Comparison of ENCODE assay signal across 24 cellular contexts in the genomic region with DNA sequence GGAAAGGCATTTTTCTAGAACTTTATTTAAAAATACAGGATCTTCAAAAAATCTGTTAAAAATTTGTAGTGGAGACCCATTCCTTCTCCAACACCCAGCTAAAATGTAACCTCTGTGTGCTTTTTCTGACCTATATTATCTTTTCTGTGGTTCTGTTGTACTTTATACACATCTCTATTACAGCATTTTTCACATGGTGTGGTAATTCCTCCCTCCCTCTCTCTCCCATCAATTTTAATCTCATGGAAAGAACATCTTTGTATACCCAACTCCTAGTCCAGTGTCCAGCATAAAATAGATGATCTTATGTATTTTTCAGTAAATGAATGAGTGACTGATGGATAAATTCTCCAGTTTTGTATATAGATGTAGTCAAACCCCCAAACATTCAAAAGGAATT.
DNase-seq lines count a peak whose midpoint lies in the region; ATAC-seq, FAIRE-seq and TF ChIP-seq lines count a peak whose summit lies in the region.
"Had no signal": no experiment of that assay in that cellular context is flagged by ENCODE, and none has a peak within 500 bp of the region (broad histone marks: within the 10 kb centered on the region; RNA-seq: fewer than 3 reads in every experiment).

No MANE protein-coding gene starts in this region.

- no peak overlapping the region for H3K27ac ChIP-seq in HepG2 (ENCODE audit: extremely low read length, insufficient read depth, low read length)
- no peak overlapping the region for H3K27ac ChIP-seq in right lobe of liver
- H3K27ac ChIP-seq: 22Rv1, A549, BLaER1 had no signal

- CTCF ChIA-PET in HepG2 (lab: Yijun Ruan, JAX; ENCODE audit: low intra/inter-chr PET ratio, low total read pairs): no interaction called here

- no peak for TF ChIP-seq RAD21 in HepG2 (CRISPR knock-in tag; IDR thresholded peaks at IDR 0.05)

- H2AFZ ChIP-seq in HepG2 (ENCODE audit: low read length): peak overlapping the region; percentile 42

- ATAC-seq in HepG2: no peak
- ATAC-seq in right lobe of liver: no peak
- ATAC-seq: A549, GM12878 had no signal

- H3K9me3 ChIP-seq in HepG2 (ENCODE audit: low read length) (no peaks in the 10 kb centered on the region), right lobe of liver (no peaks in the 10 kb centered on the region)
- H3K9me3 ChIP-seq: A549, BE2C, BLaER1 had no signal

- POLR2A ChIA-PET in HepG2 (lab: Yijun Ruan, JAX): no interaction called here

- H3K4me1 ChIP-seq in HepG2 (ENCODE audit: insufficient read depth, low read length) (peaks cover 9% of the 10 kb centered on the region; the same call in 1 of the 2 replicates), right lobe of liver (peaks cover 0 to 8% (median 3%) of the 10 kb centered on the region in 4 donors)
- H3K4me1 ChIP-seq: A549 had no signal

- no peaks in the 10 kb centered on the region for H3K36me3 ChIP-seq in HepG2 (replicated peaks in 1 of 2; ENCODE audit: control insufficient read depth in 1 of 2, insufficient read depth in 2 of 2, low read length in 2 of 2)
- H3K36me3 ChIP-seq in right lobe of liver: no peaks in the 10 kb centered on the region
- H3K36me3 ChIP-seq in H7 (replicated peaks; ENCODE audit: control insufficient read depth, insufficient read depth, low read length): no peaks in the 10 kb centered on the region
- H3K36me3 ChIP-seq: BE2C, BLaER1 had no signal

- H3K9ac ChIP-seq in HepG2 (ENCODE audit: insufficient read depth, low read depth, low read length): no peak overlapping the region
- H3K9ac ChIP-seq: BLaER1 had no signal

- in situ Hi-C loops in HepG2 (cut with HindIII; ENCODE audit: extremely low pct_ligation_motif_present, low pct_unique_long_range_greater_than_20kb): no loop called here

- H3K4me2 ChIP-seq in HepG2 (ENCODE audit: low read depth, low read length): no peak overlapping the region
- H3K4me2 ChIP-seq: A549, BLaER1 had no signal

- intact Hi-C loops in HepG2 (cut with micrococcal nuclease; ENCODE audit: unreplicated experiment) (no loop called here), right lobe of liver (cut with DNase I) (no loop called here)

- H3K4me3 ChIP-seq in HepG2 (replicated peaks in 1 of 3; ENCODE audit: insufficient read depth in 1 of 3, low read depth in 2 of 3, low read length in 3 of 3) (no peak overlapping the region), right lobe of liver (no peak overlapping the region), fibroblast of villous mesenchyme (ENCODE audit: low read depth, low read length) (no peak overlapping the region), H7 (ENCODE audit: insufficient read depth, low read depth, low read length) (no peak overlapping the region)
- H3K4me3 ChIP-seq: A549, BLaER1, GM12878 had no signal

- H3K27me3 ChIP-seq in HepG2 (ENCODE audit: control insufficient read depth in 1 of 2, insufficient read depth in 2 of 2, low read length in 2 of 2): peaks cover 1 to 16% of the 10 kb centered on the region in 2 experiments; a peak in 4 of 5 replicates
- no peaks in the 10 kb centered on the region for H3K27me3 ChIP-seq in right lobe of liver
- no peaks in the 10 kb centered on the region for H3K27me3 ChIP-seq in H7 (ENCODE audit: control insufficient read depth, insufficient read depth, low read length)
- H3K27me3 ChIP-seq: BE2C, BLaER1 had no signal

- TF ChIP-seq POLR2A in HepG2 (IDR thresholded peaks at IDR 0.05; ENCODE audit: insufficient read depth in 1 of 2, low read depth in 2 of 2, low read length in 2 of 2) (no peak), right lobe of liver (IDR thresholded peaks at IDR 0.05) (no peak)

- no peaks in the 10 kb centered on the region for H4K20me1 ChIP-seq in HepG2 (ENCODE audit: insufficient read depth, low read length)
- H4K20me1 ChIP-seq: BLaER1 had no signal

- no peak for TF ChIP-seq CTCF in HepG2 (CRISPR knock-in tag; IDR thresholded peaks at IDR 0.05)
- no peak for TF ChIP-seq CTCF in right lobe of liver (IDR thresholded peaks at IDR 0.05)
- no peak for TF ChIP-seq CTCF in fibroblast of villous mesenchyme (IDR thresholded peaks at IDR 0.05; ENCODE audit: insufficient read depth, low read depth, low read length)

- no peaks in the 10 kb centered on the region for H3K79me2 ChIP-seq in HepG2 (ENCODE audit: insufficient read depth, low read length)

- FAIRE-seq in HepG2 (lab: Jason Lieb, UNC): no peak
- FAIRE-seq: A549, GM12878, GM12892, GM18507 had no signal

- TF ChIP-seq EP300 in HepG2 (IDR thresholded peaks at IDR 0.05; ENCODE audit: low read depth in 2 of 2, low read length in 2 of 2) (no peak), HepG2 (CRISPR knock-in tag; IDR thresholded peaks at IDR 0.05; ENCODE audit: borderline replicate concordance) (no peak)

- DNase-seq in HepG2 (ENCODE audit: low spot score) (no peak), right lobe of liver (no peak), fibroblast of villous mesenchyme (ENCODE audit: low read depth) (peak; percentile 54), hypothalamus (lab: John Stamatoyannopoulos, UW) (no peak), H7 (no peak)
- DNase-seq: BE2C; C1 segment of cervical spinal cord; CD4-positive, alpha-beta memory T cell; CD4-positive, CD25-positive, alpha-beta regulatory T cell; CD8-positive, alpha-beta memory T cell; COR-L47; DMS 273 treated with DMSO at 0.1 percent for 48 hours; DMS153; DMS53; DMS79; DND-41; EL; GDM1 had no signal

- BruUV-seq in HepG2 (replicated peaks; lab: Mats Ljungman, UMichigan): no TSS peak

TF ChIP-seq in HepG2, 621 proteins besides CTCF, POLR2A, EP300 and RAD21 (continues in another document):
- TF ChIP-seq NFYB (CRISPR knock-in tag; IDR thresholded peaks at IDR 0.05): no peak
- no peak for TF ChIP-seq ATAD3A (CRISPR knock-in tag; IDR thresholded peaks at IDR 0.05)
- no peak for TF ChIP-seq SRSF4 (IDR thresholded peaks at IDR 0.05; ENCODE audit: low read depth, low read length, poor library complexity, severe bottlenecking)
- TF ChIP-seq HOXD1 (CRISPR knock-in tag; IDR thresholded peaks at IDR 0.05): no peak
- no peak for TF ChIP-seq NFYC (CRISPR knock-in tag; IDR thresholded peaks at IDR 0.05)
- no peak for TF ChIP-seq ZNF547 (CRISPR knock-in tag; IDR thresholded peaks at IDR 0.05)
- TF ChIP-seq ZNF136 (CRISPR knock-in tag; IDR thresholded peaks at IDR 0.05; ENCODE audit: low read depth): no peak
- TF ChIP-seq ZNF484 (CRISPR knock-in tag; IDR thresholded peaks at IDR 0.05; ENCODE audit: borderline replicate concordance, low read depth): no peak
- TF ChIP-seq ZNF335 (CRISPR knock-in tag; IDR thresholded peaks at IDR 0.05): no peak
- no peak for TF ChIP-seq ZNF354B (CRISPR knock-in tag; IDR thresholded peaks at IDR 0.05)
- no peak for TF ChIP-seq GLI4 (CRISPR knock-in tag; IDR thresholded peaks at IDR 0.05; ENCODE audit: borderline replicate concordance)
- TF ChIP-seq ONECUT2 (CRISPR knock-in tag; IDR thresholded peaks at IDR 0.05): no peak
- TF ChIP-seq HDAC6 (IDR thresholded peaks at IDR 0.05; ENCODE audit: low read depth, low read length): no peak
- TF ChIP-seq, protein P1, sequence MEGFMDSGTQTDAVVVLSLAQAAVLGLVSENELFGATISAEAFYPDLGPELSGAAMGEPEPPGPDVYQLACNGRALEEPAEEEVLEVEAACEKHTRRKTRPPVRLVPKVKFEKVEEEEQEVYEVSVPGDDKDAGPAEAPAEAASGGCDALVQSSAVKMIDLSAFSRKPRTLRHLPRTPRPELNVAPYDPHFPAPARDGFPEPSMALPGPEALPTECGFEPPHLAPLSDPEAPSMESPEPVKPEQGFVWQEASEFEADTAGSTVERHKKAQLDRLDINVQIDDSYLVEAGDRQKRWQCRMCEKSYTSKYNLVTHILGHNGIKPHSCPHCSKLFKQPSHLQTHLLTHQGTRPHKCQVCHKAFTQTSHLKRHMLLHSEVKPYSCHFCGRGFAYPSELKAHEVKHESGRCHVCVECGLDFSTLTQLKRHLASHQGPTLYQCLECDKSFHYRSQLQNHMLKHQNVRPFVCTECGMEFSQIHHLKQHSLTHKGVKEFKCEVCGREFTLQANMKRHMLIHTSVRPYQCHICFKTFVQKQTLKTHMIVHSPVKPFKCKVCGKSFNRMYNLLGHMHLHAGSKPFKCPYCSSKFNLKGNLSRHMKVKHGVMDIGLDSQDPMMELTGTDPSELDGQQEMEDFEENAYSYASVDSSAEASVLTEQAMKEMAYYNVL (CRISPR knock-in tag; IDR thresholded peaks at IDR 0.05; ENCODE audit: borderline replicate concordance): no peak
- TF ChIP-seq, protein P2, sequence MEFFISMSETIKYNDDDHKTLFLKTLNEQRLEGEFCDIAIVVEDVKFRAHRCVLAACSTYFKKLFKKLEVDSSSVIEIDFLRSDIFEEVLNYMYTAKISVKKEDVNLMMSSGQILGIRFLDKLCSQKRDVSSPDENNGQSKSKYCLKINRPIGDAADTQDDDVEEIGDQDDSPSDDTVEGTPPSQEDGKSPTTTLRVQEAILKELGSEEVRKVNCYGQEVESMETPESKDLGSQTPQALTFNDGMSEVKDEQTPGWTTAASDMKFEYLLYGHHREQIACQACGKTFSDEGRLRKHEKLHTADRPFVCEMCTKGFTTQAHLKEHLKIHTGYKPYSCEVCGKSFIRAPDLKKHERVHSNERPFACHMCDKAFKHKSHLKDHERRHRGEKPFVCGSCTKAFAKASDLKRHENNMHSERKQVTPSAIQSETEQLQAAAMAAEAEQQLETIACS (CRISPR knock-in tag; IDR thresholded peaks at IDR 0.05): no peak
- TF ChIP-seq, protein P3, sequence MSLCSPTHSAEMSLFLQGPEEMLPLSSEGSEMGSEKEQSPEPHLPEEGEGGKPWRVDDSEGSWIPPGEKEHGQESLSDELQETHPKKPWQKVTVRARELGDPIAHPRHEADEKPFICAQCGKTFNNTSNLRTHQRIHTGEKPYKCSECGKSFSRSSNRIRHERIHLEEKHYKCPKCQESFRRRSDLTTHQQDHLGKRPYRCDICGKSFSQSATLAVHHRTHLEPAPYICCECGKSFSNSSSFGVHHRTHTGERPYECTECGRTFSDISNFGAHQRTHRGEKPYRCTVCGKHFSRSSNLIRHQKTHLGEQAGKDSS (CRISPR knock-in tag; IDR thresholded peaks at IDR 0.05; ENCODE audit: borderline replicate concordance, low read depth): no peak
- TF ChIP-seq, protein P4, sequence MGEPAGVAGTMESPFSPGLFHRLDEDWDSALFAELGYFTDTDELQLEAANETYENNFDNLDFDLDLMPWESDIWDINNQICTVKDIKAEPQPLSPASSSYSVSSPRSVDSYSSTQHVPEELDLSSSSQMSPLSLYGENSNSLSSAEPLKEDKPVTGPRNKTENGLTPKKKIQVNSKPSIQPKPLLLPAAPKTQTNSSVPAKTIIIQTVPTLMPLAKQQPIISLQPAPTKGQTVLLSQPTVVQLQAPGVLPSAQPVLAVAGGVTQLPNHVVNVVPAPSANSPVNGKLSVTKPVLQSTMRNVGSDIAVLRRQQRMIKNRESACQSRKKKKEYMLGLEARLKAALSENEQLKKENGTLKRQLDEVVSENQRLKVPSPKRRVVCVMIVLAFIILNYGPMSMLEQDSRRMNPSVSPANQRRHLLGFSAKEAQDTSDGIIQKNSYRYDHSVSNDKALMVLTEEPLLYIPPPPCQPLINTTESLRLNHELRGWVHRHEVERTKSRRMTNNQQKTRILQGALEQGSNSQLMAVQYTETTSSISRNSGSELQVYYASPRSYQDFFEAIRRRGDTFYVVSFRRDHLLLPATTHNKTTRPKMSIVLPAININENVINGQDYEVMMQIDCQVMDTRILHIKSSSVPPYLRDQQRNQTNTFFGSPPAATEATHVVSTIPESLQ (CRISPR knock-in tag; conservative IDR thresholded peaks at IDR 0.05): no peak
